25 cellular contexts compared by ENCODE assay signal in the genomic region with DNA sequence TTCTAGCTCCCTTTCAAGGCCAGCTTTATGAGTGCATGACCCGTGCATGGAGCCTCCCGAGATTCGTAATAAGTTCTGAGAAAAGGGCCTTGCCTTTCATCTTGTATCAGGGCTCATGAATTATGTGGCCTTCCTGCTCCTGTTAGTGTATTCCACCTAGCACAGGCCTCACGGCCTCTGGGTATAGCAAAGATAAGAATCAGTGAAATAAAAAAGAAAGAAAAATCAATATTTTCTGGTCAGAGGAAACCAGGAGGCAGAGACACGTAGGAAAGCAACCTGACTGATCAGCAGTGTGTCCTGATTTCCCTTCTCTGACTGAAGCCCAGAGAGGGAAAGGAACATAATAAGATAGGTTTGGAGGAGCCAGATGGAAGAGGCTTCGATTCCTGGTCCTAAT.
"Had no signal": no experiment of that assay in that cellular context is flagged by ENCODE, and none has a peak within 500 bp of the region (broad histone marks: within the 10 kb centered on the region; RNA-seq: fewer than 3 reads in every experiment).

No MANE protein-coding gene starts in this region.

- H3K4me3 ChIP-seq: ascending aorta, SJSA1 had no signal

- H3K27ac Mint-ChIP-seq: activated B cell treated with CpG ODN at 0.5 μM for 24 hours; activated CD4-positive, alpha-beta T cell treated with anti-CD3 and anti-CD28 coated beads, Interleukin-2, amount 10 ng/mL, durations not matched to agents 24 days and 14 days; activated naive CD4-positive, alpha-beta T cell treated with anti-CD3 and anti-CD28 coated beads, Interleukin-2, amount 50 U/mL, for 72 hours; activated naive CD8-positive, alpha-beta T cell treated with anti-CD3 and anti-CD28 coated beads, Interleukin-2, amount 50 U/mL, for 24 hours; T-helper 17 cell had no signal

- H3K36me3 ChIP-seq: ascending aorta, SJSA1 had no signal

- H3K4me1 Mint-ChIP-seq: activated B cell treated with CpG ODN at 0.5 μM for 24 hours; activated CD4-positive, alpha-beta T cell treated with anti-CD3 and anti-CD28 coated beads, Interleukin-2, amount 10 ng/mL, durations not matched to agents 24 days and 14 days; activated naive CD8-positive, alpha-beta T cell treated with anti-CD3 and anti-CD28 coated beads, Interleukin-2, amount 50 U/mL, for 24 hours; central memory CD8-positive, alpha-beta T cell; T-helper 17 cell had no signal

- H3K9me3 Mint-ChIP-seq: activated B cell treated with CpG ODN at 0.5 μM for 24 hours; activated CD4-positive, alpha-beta T cell treated with anti-CD3 and anti-CD28 coated beads, Interleukin-2, amount 10 ng/mL, durations not matched to agents 24 days and 14 days; activated naive CD8-positive, alpha-beta T cell treated with anti-CD3 and anti-CD28 coated beads, Interleukin-2, amount 50 U/mL, for 24 hours; activated T-cell treated with anti-CD3 and anti-CD28 coated beads, Interleukin-2, amount 50 U/mL, for 4 hours; central memory CD8-positive, alpha-beta T cell had no signal

- H3K27me3 ChIP-seq: ascending aorta, SJSA1 had no signal

- H3K27me3 Mint-ChIP-seq: activated B cell treated with CpG ODN at 0.5 μM for 24 hours; activated CD4-positive, alpha-beta T cell treated with anti-CD3 and anti-CD28 coated beads, Interleukin-2, amount 10 ng/mL, durations not matched to agents 24 days and 14 days; activated naive CD8-positive, alpha-beta T cell treated with anti-CD3 and anti-CD28 coated beads, Interleukin-2, amount 50 U/mL, for 24 hours; central memory CD8-positive, alpha-beta T cell; T-helper 17 cell had no signal

- H3K9me3 ChIP-seq: ascending aorta, SJSA1 had no signal

- DNase-seq: activated B cell treated with CpG ODN at 0.5 μM for 24 hours; activated CD4-positive, alpha-beta T cell treated with anti-CD3 and anti-CD28 coated beads for 1 hour; activated CD4-positive, alpha-beta T cell treated with anti-CD3 and anti-CD28 coated beads, Interleukin-2, amount 10 ng/mL, durations not matched to agents 24 days and 14 days; activated CD4-positive, alpha-beta T cell treated with anti-CD3 and anti-CD28 coated beads, Interleukin-2, amount 50 U/mL, for 48 hours; activated CD8-positive, alpha-beta memory T cell treated with anti-CD3 and anti-CD28 coated beads for 24 hours; activated effector memory CD4-positive, alpha-beta T cell treated with anti-CD3 and anti-CD28 coated beads, Interleukin-2, amount 50 U/mL, for 16 hours; activated naive CD4-positive, alpha-beta T cell treated with Interleukin-2 at 50 U/mL for 16 hours; activated naive CD8-positive, alpha-beta T cell treated with anti-CD3 and anti-CD28 coated beads, Interleukin-2, amount 50 U/mL, for 24 hours; activated T-cell treated with anti-CD3 and anti-CD28 coated beads, Interleukin-2, amount 50 U/mL, for 4 hours; amniotic stem cell; Karpas-422; NCI-H1105 treated with DMSO at 0.1 percent for 48 hours; NCI-H2081; NCI-H446 treated with DMSO at 0.1 percent for 48 hours; NCI-H524 treated with DMSO at 0.1 percent for 48 hours; NCI-H748 treated with DMSO at 0.1 percent for 48 hours; OCI-M1; SHP77; T-helper 17 cell; T-helper 9 cell had no signal

- ATAC-seq: activated naive CD4-positive, alpha-beta T cell treated with anti-CD3 and anti-CD28 coated beads, Interleukin-2, amount 50 U/mL, for 72 hours; activated naive CD8-positive, alpha-beta T cell treated with anti-CD3 and anti-CD28 coated beads, Interleukin-2, amount 50 U/mL, for 24 hours; activated T-cell treated with anti-CD3 and anti-CD28 coated beads, Interleukin-2, amount 50 U/mL, for 4 hours; T-helper 17 cell had no signal

- H3K4me1 ChIP-seq: ascending aorta, SJSA1 had no signal

- H3K36me3 Mint-ChIP-seq: activated naive CD4-positive, alpha-beta T cell treated with anti-CD3 and anti-CD28 coated beads, Interleukin-2, amount 50 U/mL, for 72 hours; brain had no signal

- H3K4me3 Mint-ChIP-seq: activated B cell treated with CpG ODN at 0.5 μM for 24 hours; activated CD4-positive, alpha-beta T cell treated with anti-CD3 and anti-CD28 coated beads, Interleukin-2, amount 10 ng/mL, durations not matched to agents 24 days and 14 days; activated naive CD8-positive, alpha-beta T cell treated with anti-CD3 and anti-CD28 coated beads, Interleukin-2, amount 50 U/mL, for 24 hours; activated T-cell treated with anti-CD3 and anti-CD28 coated beads, Interleukin-2, amount 50 U/mL, for 4 hours; brain; central memory CD8-positive, alpha-beta T cell; T-helper 17 cell had no signal

- H3K27ac ChIP-seq: ascending aorta, SJSA1 had no signal
